Comparison of ENCODE assay signal across 1 cellular context in the genomic region with DNA sequence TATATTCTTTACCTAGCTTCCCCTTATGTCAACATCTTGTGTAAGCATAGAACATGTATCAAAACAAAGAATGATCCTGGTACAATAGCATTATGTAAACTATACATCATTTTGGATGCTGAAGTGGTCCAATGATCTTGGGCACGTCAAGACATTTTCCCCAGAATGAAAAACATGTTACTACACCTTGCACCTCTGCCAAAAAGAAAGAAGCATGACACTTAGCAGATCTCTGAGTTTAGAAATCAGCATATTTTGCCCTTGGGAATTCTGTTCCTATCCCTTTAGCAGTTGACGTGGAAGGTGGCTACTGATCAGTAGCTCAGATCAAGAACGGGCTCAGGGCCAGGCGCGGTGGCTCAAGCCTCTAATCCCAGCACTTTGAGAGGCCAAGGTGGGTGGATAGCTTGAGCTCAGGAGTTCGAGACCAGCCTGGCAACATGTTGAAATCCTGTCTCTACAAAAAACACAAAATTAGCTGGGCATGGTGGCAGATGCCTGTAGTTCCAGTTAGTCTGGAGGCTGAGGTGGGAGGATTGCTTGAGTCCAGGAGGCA.
TF ChIP-seq lines count a peak whose summit lies in the region.

No MANE protein-coding gene starts in this region.

TF ChIP-seq in HepG2, 621 proteins besides CTCF, POLR2A, EP300 and RAD21:
- TF ChIP-seq, protein P1, sequence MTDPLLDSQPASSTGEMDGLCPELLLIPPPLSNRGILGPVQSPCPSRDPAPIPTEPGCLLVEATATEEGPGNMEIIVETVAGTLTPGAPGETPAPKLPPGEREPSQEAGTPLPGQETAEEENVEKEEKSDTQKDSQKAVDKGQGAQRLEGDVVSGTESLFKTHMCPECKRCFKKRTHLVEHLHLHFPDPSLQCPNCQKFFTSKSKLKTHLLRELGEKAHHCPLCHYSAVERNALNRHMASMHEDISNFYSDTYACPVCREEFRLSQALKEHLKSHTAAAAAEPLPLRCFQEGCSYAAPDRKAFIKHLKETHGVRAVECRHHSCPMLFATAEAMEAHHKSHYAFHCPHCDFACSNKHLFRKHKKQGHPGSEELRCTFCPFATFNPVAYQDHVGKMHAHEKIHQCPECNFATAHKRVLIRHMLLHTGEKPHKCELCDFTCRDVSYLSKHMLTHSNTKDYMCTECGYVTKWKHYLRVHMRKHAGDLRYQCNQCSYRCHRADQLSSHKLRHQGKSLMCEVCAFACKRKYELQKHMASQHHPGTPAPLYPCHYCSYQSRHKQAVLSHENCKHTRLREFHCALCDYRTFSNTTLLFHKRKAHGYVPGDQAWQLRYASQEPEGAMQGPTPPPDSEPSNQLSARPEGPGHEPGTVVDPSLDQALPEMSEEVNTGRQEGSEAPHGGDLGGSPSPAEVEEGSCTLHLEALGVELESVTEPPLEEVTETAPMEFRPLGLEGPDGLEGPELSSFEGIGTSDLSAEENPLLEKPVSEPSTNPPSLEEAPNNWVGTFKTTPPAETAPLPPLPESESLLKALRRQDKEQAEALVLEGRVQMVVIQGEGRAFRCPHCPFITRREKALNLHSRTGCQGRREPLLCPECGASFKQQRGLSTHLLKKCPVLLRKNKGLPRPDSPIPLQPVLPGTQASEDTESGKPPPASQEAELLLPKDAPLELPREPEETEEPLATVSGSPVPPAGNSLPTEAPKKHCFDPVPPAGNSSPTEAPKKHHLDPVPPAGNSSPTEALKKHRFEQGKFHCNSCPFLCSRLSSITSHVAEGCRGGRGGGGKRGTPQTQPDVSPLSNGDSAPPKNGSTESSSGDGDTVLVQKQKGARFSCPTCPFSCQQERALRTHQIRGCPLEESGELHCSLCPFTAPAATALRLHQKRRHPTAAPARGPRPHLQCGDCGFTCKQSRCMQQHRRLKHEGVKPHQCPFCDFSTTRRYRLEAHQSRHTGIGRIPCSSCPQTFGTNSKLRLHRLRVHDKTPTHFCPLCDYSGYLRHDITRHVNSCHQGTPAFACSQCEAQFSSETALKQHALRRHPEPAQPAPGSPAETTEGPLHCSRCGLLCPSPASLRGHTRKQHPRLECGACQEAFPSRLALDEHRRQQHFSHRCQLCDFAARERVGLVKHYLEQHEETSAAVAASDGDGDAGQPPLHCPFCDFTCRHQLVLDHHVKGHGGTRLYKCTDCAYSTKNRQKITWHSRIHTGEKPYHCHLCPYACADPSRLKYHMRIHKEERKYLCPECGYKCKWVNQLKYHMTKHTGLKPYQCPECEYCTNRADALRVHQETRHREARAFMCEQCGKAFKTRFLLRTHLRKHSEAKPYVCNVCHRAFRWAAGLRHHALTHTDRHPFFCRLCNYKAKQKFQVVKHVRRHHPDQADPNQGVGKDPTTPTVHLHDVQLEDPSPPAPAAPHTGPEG (CRISPR knock-in tag; IDR thresholded peaks at IDR 0.05), result no peak
- TF ChIP-seq ZNF569 (CRISPR knock-in tag; IDR thresholded peaks at IDR 0.05; ENCODE audit: borderline replicate concordance), result no peak
- 0 out of 2 replicates have a peak, but pooled peaks have one; percentile 2 for TF ChIP-seq CBX2 (IDR thresholded peaks at IDR 0.05; ENCODE audit: low read depth, low read length)
- TF ChIP-seq CBX2 (CRISPR knock-in tag; IDR thresholded peaks at IDR 0.05; ENCODE audit: low read depth), result no peak
- no peak for TF ChIP-seq SOX13 (IDR thresholded peaks at IDR 0.05)
- peak in 1 of 2 experiments; percentile 44; a peak in 1 of 4 replicates for TF ChIP-seq SOX13 (CRISPR knock-in tag; conservative IDR thresholded peaks at IDR 0.05 in 1 of 2, IDR thresholded peaks at IDR 0.05 in 1 of 2)
- TF ChIP-seq TOE1 (CRISPR knock-in tag; IDR thresholded peaks at IDR 0.05), result no peak
- TF ChIP-seq SOX5 (CRISPR knock-in tag; IDR thresholded peaks at IDR 0.05; ENCODE audit: borderline replicate concordance), result peak; percentile 40; the same call in 1 of the 2 replicates
- no peak for TF ChIP-seq ZNF496 (CRISPR knock-in tag; IDR thresholded peaks at IDR 0.05; ENCODE audit: insufficient replicate concordance)
- TF ChIP-seq, protein P2, sequence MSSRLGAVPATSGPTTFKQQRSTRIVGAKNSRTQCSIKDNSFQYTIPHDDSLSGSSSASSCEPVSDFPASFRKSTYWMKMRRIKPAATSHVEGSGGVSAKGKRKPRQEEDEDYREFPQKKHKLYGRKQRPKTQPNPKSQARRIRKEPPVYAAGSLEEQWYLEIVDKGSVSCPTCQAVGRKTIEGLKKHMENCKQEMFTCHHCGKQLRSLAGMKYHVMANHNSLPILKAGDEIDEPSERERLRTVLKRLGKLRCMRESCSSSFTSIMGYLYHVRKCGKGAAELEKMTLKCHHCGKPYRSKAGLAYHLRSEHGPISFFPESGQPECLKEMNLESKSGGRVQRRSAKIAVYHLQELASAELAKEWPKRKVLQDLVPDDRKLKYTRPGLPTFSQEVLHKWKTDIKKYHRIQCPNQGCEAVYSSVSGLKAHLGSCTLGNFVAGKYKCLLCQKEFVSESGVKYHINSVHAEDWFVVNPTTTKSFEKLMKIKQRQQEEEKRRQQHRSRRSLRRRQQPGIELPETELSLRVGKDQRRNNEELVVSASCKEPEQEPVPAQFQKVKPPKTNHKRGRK (CRISPR knock-in tag; IDR thresholded peaks at IDR 0.05), result no peak
- TF ChIP-seq STAG1 (CRISPR knock-in tag; IDR thresholded peaks at IDR 0.05), result no peak
- no peak for TF ChIP-seq ZNF672 (CRISPR knock-in tag; IDR thresholded peaks at IDR 0.05)
- TF ChIP-seq, protein P3, sequence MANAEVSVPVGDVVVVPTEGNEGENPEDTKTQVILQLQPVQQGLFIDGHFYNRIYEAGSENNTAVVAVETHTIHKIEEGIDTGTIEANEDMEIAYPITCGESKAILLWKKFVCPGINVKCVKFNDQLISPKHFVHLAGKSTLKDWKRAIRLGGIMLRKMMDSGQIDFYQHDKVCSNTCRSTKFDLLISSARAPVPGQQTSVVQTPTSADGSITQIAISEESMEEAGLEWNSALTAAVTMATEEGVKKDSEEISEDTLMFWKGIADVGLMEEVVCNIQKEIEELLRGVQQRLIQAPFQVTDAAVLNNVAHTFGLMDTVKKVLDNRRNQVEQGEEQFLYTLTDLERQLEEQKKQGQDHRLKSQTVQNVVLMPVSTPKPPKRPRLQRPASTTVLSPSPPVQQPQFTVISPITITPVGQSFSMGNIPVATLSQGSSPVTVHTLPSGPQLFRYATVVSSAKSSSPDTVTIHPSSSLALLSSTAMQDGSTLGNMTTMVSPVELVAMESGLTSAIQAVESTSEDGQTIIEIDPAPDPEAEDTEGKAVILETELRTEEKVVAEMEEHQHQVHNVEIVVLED (CRISPR knock-in tag; IDR thresholded peaks at IDR 0.05; ENCODE audit: borderline replicate concordance), result no peak
- TF ChIP-seq FOXA1 (IDR thresholded peaks at IDR 0.05), result 0 out of 2 replicates have a peak, but pooled peaks have one; percentile 19
- TF ChIP-seq FOXA1 (CRISPR knock-in tag; IDR thresholded peaks at IDR 0.05), result no peak
